ENCODE assay signal across 11 cellular contexts in the genomic region with DNA sequence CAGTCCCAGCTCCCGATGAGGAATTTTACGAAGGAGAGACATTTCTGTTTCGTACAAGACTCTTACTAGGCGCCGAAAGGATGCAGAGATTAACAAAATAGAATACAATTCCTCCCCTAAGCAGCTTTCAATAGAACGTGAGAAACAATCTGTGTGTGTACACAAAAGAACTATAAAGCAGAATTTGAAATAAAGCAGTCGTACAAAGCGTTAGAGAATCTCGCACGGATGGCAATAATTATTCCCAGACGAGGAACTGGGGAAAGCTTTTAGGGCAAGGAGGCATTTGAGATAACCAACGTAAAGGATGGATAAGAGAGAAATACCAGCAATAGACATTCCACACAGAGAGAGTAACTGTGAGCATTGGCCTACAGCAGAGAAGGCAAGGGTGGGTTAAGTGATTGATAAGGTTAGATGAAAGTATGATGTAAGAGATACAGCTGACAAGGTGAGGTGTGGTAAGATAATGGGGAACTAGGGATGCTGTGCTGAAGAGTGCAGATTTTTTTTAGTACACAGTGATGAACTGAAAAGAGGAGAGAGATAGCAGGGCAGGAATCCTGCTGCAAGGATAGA. TPM values are rescaled to one million over a fixed set of nuclear protein-coding genes. Genes with fewer than 3 reads are reported as not detected.
DNase-seq lines count a peak whose midpoint lies in the region; ATAC-seq and TF ChIP-seq lines count a peak whose summit lies in the region.
"Had no signal": no experiment of that assay in that cellular context is flagged by ENCODE, and none has a peak within 500 bp of the region (broad histone marks: within the 10 kb centered on the region; RNA-seq: fewer than 3 reads in every experiment).

No MANE protein-coding gene starts in this region.

- H2BK120ac ChIP-seq in trophoblast cell (ENCODE audit: insufficient read depth, low read length, poor library complexity) = no peak overlapping the region

- H3K4me1 ChIP-seq in Caco-2 = no peaks in the 10 kb centered on the region
- H3K4me1 ChIP-seq in endocrine pancreas (ENCODE audit: control insufficient read depth, insufficient read depth, low read length) = peaks cover 3% of the 10 kb centered on the region
- H3K4me1 ChIP-seq in trophoblast cell (ENCODE audit: control insufficient read depth in 1 of 2, insufficient read depth in 2 of 2, low read length in 2 of 2) = no peaks in the 10 kb centered on the region

- peak overlapping the region; percentile 74 for H3K9ac ChIP-seq in endocrine pancreas (ENCODE audit: control insufficient read depth, insufficient read depth, low read length)
- no peak overlapping the region for H3K9ac ChIP-seq in trophoblast cell (ENCODE audit: low read length)

- no peak overlapping the region for H2AFZ ChIP-seq in trophoblast cell (ENCODE audit: insufficient read depth, low read length, poor library complexity)

- H3K79me2 ChIP-seq in trophoblast cell (ENCODE audit: control insufficient read depth, insufficient read depth, low read length, poor library complexity) = peaks cover 4% of the 10 kb centered on the region

- no peaks in the 10 kb centered on the region for H3K4me1 Mint-ChIP-seq in Caco-2 (ENCODE audit: low read depth, unreplicated experiment)
- H3K4me1 Mint-ChIP-seq in natural killer cell treated with Interleukin-12 subunit alpha and Interleukin-12 subunit beta and Interleukin-15 and Interleukin-18, amount 100 ng/mL, for 72 hours (ENCODE audit: low read depth in 2 of 2) = peaks cover 42 to 50% of the 10 kb centered on the region in 2 donors

- H3K14ac ChIP-seq in trophoblast cell (ENCODE audit: low read length) = no peak overlapping the region

- H4K12ac ChIP-seq in trophoblast cell (ENCODE audit: low read depth, low read length) = no peak overlapping the region

- POLR2A ChIA-PET in Caco-2 (lab: Charles Lee) = interaction anchor here (0.5 to 2.7 kb wide), 8 partner anchors 8 to 357 kb away, joined by 3 to 27 read pairs (median 4); partner anchors contain the start of gene DGLUCY

- H2AK5ac ChIP-seq in trophoblast cell (ENCODE audit: low read length) = no peak overlapping the region

- no peaks in the 10 kb centered on the region for H3K27me3 Mint-ChIP-seq in Caco-2 (ENCODE audit: insufficient read depth, unreplicated experiment)
- H3K27me3 Mint-ChIP-seq in natural killer cell treated with Interleukin-12 subunit alpha and Interleukin-12 subunit beta and Interleukin-15 and Interleukin-18, amount 100 ng/mL, for 72 hours = no peaks in the 10 kb centered on the region
- H3K27me3 Mint-ChIP-seq: activated T-helper 17 cell treated with anti-CD3 and anti-CD28 coated beads, Interleukin-2, amount 50 U/mL, for 72 hours; memory B cell; stimulated activated naive CD8-positive, alpha-beta T cell treated with anti-CD3 and anti-CD28 coated beads, Interleukin-15, amount 100 ng/mL, for 72 hours had no signal

- H3K4me3 ChIP-seq in Caco-2 (ENCODE audit: low read depth, low read length) (peak overlapping the region; percentile 37), NB4 (ENCODE audit: low read depth, low read length) (peak overlapping the region; percentile 75), endocrine pancreas (ENCODE audit: control insufficient read depth, insufficient read depth, low read length) (peak overlapping the region; percentile 89), trophoblast cell (ENCODE audit: low read depth, low read length) (no peak overlapping the region)

- H3K27ac Mint-ChIP-seq in Caco-2 (ENCODE audit: unreplicated experiment) = no peak overlapping the region
- H3K27ac Mint-ChIP-seq in natural killer cell treated with Interleukin-12 subunit alpha and Interleukin-12 subunit beta and Interleukin-15 and Interleukin-18, amount 100 ng/mL, for 72 hours = no peak overlapping the region
- H3K27ac Mint-ChIP-seq: activated T-helper 17 cell treated with anti-CD3 and anti-CD28 coated beads, Interleukin-2, amount 50 U/mL, for 72 hours; memory B cell had no signal

- no peak overlapping the region for H3K23ac ChIP-seq in trophoblast cell (ENCODE audit: low read length)

- intact Hi-C loops in Caco-2 (cut with micrococcal nuclease; ENCODE audit: unreplicated experiment) = loop anchor here (2.0 kb wide), 1 partner anchor 159 kb away; no protein-coding TSS in a partner anchor

- H4K91ac ChIP-seq in trophoblast cell (ENCODE audit: low read depth, low read length) = no peak overlapping the region

- no peak overlapping the region for H2BK5ac ChIP-seq in trophoblast cell (ENCODE audit: low read depth, low read length, poor library complexity)

- TF ChIP-seq POLR2A in NB4 (IDR thresholded peaks at IDR 0.05; ENCODE audit: extremely low read depth, insufficient read length) = no peak

- no peaks in the 10 kb centered on the region for H3K27me3 ChIP-seq in Caco-2 (replicated peaks; ENCODE audit: control insufficient read depth, insufficient read depth, low read length)
- H3K27me3 ChIP-seq in endocrine pancreas (ENCODE audit: control insufficient read depth, insufficient read depth, low read length) = no peaks in the 10 kb centered on the region
- H3K27me3 ChIP-seq in trophoblast cell (ENCODE audit: insufficient read depth, low read length) = no peaks in the 10 kb centered on the region

- H3K4ac ChIP-seq in trophoblast cell (ENCODE audit: low read depth, low read length) = no peak overlapping the region

- BruUV-seq in Caco-2 (replicated peaks; lab: Mats Ljungman, UMichigan) = TSS peak; percentile 66

- H3K9me3 Mint-ChIP-seq in Caco-2 (ENCODE audit: unreplicated experiment) = no peaks in the 10 kb centered on the region
- H3K9me3 Mint-ChIP-seq in natural killer cell treated with Interleukin-12 subunit alpha and Interleukin-12 subunit beta and Interleukin-15 and Interleukin-18, amount 100 ng/mL, for 72 hours = peaks cover 11% of the 10 kb centered on the region
- H3K9me3 Mint-ChIP-seq: activated T-helper 17 cell treated with anti-CD3 and anti-CD28 coated beads, Interleukin-2, amount 50 U/mL, for 72 hours; memory B cell had no signal

- WGBS in trophoblast cell (ENCODE audit: extremely low coverage, insufficient coverage, insufficient read length) = no CpG with 5 or more reads among the region's 12 CpGs

- H2BK12ac ChIP-seq in trophoblast cell (ENCODE audit: low read length) = no peak overlapping the region

- ATAC-seq in HG02678 (IDR thresholded peaks at IDR 0.05; ENCODE audit: unreplicated experiment) = no peak
- no peak for ATAC-seq in HG03520 (IDR thresholded peaks at IDR 0.05; ENCODE audit: unreplicated experiment)
- ATAC-seq in natural killer cell treated with Interleukin-12 subunit alpha and Interleukin-12 subunit beta and Interleukin-15 and Interleukin-18, amount 100 ng/mL, for 72 hours = no peak

- TF ChIP-seq CTCF in Caco-2 (IDR thresholded peaks at IDR 0.05; ENCODE audit: insufficient read depth in 1 of 2, low read depth in 1 of 2, low read length in 1 of 2, severe bottlenecking in 1 of 2, unreplicated experiment in 1 of 2) (no peak), NB4 (IDR thresholded peaks at IDR 0.05; ENCODE audit: low read depth, low read length) (no peak)

- CTCF ChIA-PET in Caco-2 (lab: Charles Lee) = interaction anchor here (0.6 to 2.7 kb wide), 10 partner anchors 23 to 217 kb away, joined by 3 to 18 read pairs (median 5); partner anchors contain the start of gene DGLUCY

- H3K4me2 ChIP-seq in trophoblast cell (ENCODE audit: low read length) = peak overlapping the region; percentile 96

- H3K18ac ChIP-seq in trophoblast cell (ENCODE audit: low read length) = no peak overlapping the region

- H3K27ac ChIP-seq in trophoblast cell (ENCODE audit: low read depth, low read length) = no peak overlapping the region

- no peaks in the 10 kb centered on the region for H3K36me3 Mint-ChIP-seq in Caco-2 (ENCODE audit: insufficient read depth, unreplicated experiment)
- peaks cover 11% of the 10 kb centered on the region for H3K36me3 Mint-ChIP-seq in natural killer cell treated with Interleukin-12 subunit alpha and Interleukin-12 subunit beta and Interleukin-15 and Interleukin-18, amount 100 ng/mL, for 72 hours

- DNase-seq in Caco-2 (peak in 1 of 2 experiments; percentile 7), NB4 (ENCODE audit: low read depth) (peak; percentile 34), trophoblast cell (no peak), EL (no peak)
- DNase-seq in natural killer cell treated with Interleukin-12 subunit alpha and Interleukin-12 subunit beta and Interleukin-15 and Interleukin-18, amount 100 ng/mL, for 72 hours (ENCODE audit: low spot score) = no peak

- no peak overlapping the region for H3K4me3 Mint-ChIP-seq in Caco-2 (ENCODE audit: unreplicated experiment)
- H3K4me3 Mint-ChIP-seq in natural killer cell treated with Interleukin-12 subunit alpha and Interleukin-12 subunit beta and Interleukin-15 and Interleukin-18, amount 100 ng/mL, for 72 hours = no peak overlapping the region
- H3K4me3 Mint-ChIP-seq: activated T-helper 17 cell treated with anti-CD3 and anti-CD28 coated beads, Interleukin-2, amount 50 U/mL, for 72 hours; memory B cell; stimulated activated naive CD8-positive, alpha-beta T cell treated with anti-CD3 and anti-CD28 coated beads, Interleukin-15, amount 100 ng/mL, for 72 hours had no signal

- peaks cover 5% of the 10 kb centered on the region for H3K79me1 ChIP-seq in trophoblast cell (ENCODE audit: low read length)

- H4K8ac ChIP-seq in trophoblast cell (ENCODE audit: low read depth, low read length) = no peak overlapping the region

- H3K9me3 ChIP-seq in Caco-2 (no peaks in the 10 kb centered on the region), endocrine pancreas (ENCODE audit: control insufficient read depth, low read length) (no peaks in the 10 kb centered on the region), trophoblast cell (ENCODE audit: insufficient read depth, low read depth, low read length) (no peaks in the 10 kb centered on the region)

- H3K36me3 ChIP-seq in Caco-2 (ENCODE audit: control insufficient read depth, insufficient read depth, low read length) (no peaks in the 10 kb centered on the region), endocrine pancreas (ENCODE audit: control insufficient read depth, insufficient read depth, low read length) (no peaks in the 10 kb centered on the region), trophoblast cell (ENCODE audit: control insufficient read depth in 1 of 2, insufficient read depth in 2 of 2, low read length in 2 of 2) (no peaks in the 10 kb centered on the region)

RNA-seq across cellular contexts. Expression of gene RPS6KA5, which starts 1.0 kb away (rescaled TPM):
- 5.7 and 6.0 TPM in 2 replicates for total RNA-seq in Caco-2 (2022)
- polyA plus RNA-seq in trophoblast cell (2013) = 15.7 and 15.9 TPM in 2 replicates
- 10 to 100 TPM; 20.5 to 47.5 TPM for total RNA-seq in natural killer cell treated with Interleukin-12 subunit alpha and Interleukin-12 subunit beta and Interleukin-15 and Interleukin-18, amount 100 ng/mL, for 72 hours

RNA-seq across cellular contexts. Expression of gene DGLUCY, which starts 52.5 kb away (rescaled TPM):
- 47.8 and 54.8 TPM in 2 replicates for total RNA-seq in Caco-2 (2022)
- polyA plus RNA-seq in trophoblast cell (2013) = 8.8 and 10.1 TPM in 2 replicates
- total RNA-seq in natural killer cell treated with Interleukin-12 subunit alpha and Interleukin-12 subunit beta and Interleukin-15 and Interleukin-18, amount 100 ng/mL, for 72 hours = 10 to 100 TPM; 28.4 to 78.3 TPM
